ENCODE assay signal across 18 cellular contexts in the genomic region with DNA sequence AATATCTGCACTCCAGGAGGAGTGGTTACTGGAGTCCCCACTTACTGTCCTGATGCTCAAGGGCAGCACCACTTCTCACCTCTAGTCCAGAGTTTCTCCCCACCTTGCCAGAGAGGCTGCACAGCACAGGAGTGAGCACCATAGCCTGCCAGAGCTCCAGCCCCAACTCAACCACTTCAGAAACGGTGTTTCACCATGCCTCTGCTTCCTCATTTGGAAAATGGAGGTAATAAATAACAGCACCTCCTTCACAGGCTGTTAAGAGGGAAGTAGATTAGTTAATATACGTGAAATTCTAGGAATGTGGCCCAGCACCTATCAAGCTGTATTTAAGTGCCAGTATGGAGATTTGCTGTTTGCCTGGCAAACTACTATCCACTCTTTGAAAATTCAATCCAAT.
"Had no signal": no experiment of that assay in that cellular context is flagged by ENCODE, and none has a peak within 500 bp of the region (broad histone marks: within the 10 kb centered on the region; RNA-seq: fewer than 3 reads in every experiment).

No MANE protein-coding gene starts in this region.

- FAIRE-seq: endometrium, islet of Langerhans had no signal

- H3K27ac ChIP-seq: breast epithelium, psoas muscle, suprapubic skin had no signal

- H3K36me3 ChIP-seq: breast epithelium, heart left ventricle, sigmoid colon, suprapubic skin had no signal

- H3K4me1 ChIP-seq: breast epithelium had no signal

- H3K4me1 Mint-ChIP-seq: natural killer cell had no signal

- DNase-seq: activated CD4-positive, alpha-beta T cell treated with anti-CD3 and anti-CD28 coated beads, Interleukin-2, amount 50 U/mL, for 4 hours; activated CD4-positive, CD25-positive, alpha-beta regulatory T cell treated with anti-CD3 and anti-CD28 coated beads, Interleukin-2, amount 50 U/mL, for 72 hours; activated effector memory CD4-positive, alpha-beta T cell treated with anti-CD3 and anti-CD28 coated beads, Interleukin-2, amount 50 U/mL, for 16 hours; activated T-cell treated with anti-CD3 and anti-CD28 coated beads, Interleukin-2, amount 50 U/mL, for 1 hour; amygdala; foreskin melanocyte; natural killer cell; nucleus accumbens; psoas muscle; sigmoid colon; stimulated activated CD4-positive, alpha-beta T cell treated with anti-CD3 and anti-CD28 coated beads, Interleukin-12 subunit alpha, Interleukin-12 subunit beta, amount 100 ng/mL, for 4 hours; stimulated activated naive CD8-positive, alpha-beta T cell treated with anti-CD3 and anti-CD28 coated beads, Interleukin-15, Interleukin-2, amounts not matched to agents 100 U/mL and 50 U/mL, for 24 hours had no signal

- H3K27me3 ChIP-seq: breast epithelium, heart left ventricle, sigmoid colon had no signal

- H3K9me3 ChIP-seq: breast epithelium, heart left ventricle, psoas muscle, sigmoid colon, suprapubic skin had no signal

- H3K36me3 Mint-ChIP-seq: activated naive CD8-positive, alpha-beta T cell; natural killer cell had no signal

- H3K27ac Mint-ChIP-seq: activated naive CD8-positive, alpha-beta T cell; natural killer cell had no signal

- H3K4me3 Mint-ChIP-seq: activated naive CD8-positive, alpha-beta T cell; natural killer cell had no signal

- H3K4me3 ChIP-seq: breast epithelium, heart left ventricle, psoas muscle, sigmoid colon, suprapubic skin had no signal
